1 cellular context compared by ENCODE assay signal in genomic region chr1:92323473-92324453, GRCh38.
TF ChIP-seq lines count a peak whose summit lies in the region.

No MANE protein-coding gene starts in this region.

TF ChIP-seq in IMR-90, 13 proteins besides CTCF, POLR2A, EP300 and RAD21:
- TF ChIP-seq BHLHE40 (IDR thresholded peaks at IDR 0.05; ENCODE audit: low read depth, low read length) (no peak), MAFK (IDR thresholded peaks at IDR 0.05; ENCODE audit: low read depth, low read length) (no peak), FOS (IDR thresholded peaks at IDR 0.05; ENCODE audit: low read depth, low read length) (no peak)
